ENCODE assay signal across 7 cellular contexts in genomic region chr20:54172856-54173652, GRCh38. TPM values are rescaled to one million over a fixed set of nuclear protein-coding genes. Genes with fewer than 3 reads are reported as not detected.
A peak's percentile ranks its signal among the peaks of the same experiment; 100 is the strongest.
DNase-seq lines count a peak whose midpoint lies in the region; FAIRE-seq and TF ChIP-seq lines count a peak whose summit lies in the region.

No MANE protein-coding gene starts in this region.

- peaks cover 7% of the 10 kb centered on the region for H3F3A ChIP-seq in neural progenitor cell (ENCODE audit: low read depth)

- no peak overlapping the region for H2BK15ac ChIP-seq in H1 (ENCODE audit: low read length)

- H4K5ac ChIP-seq in H1 (ENCODE audit: insufficient read length, low read depth, low read length), result no peak overlapping the region

- H3K4me3 Mint-ChIP-seq in neural progenitor cell, result peak overlapping the region; percentile 88

- no peak overlapping the region for H4K8ac ChIP-seq in H1 (ENCODE audit: extremely low read depth, insufficient read depth, low read length)

- H3K36me3 ChIP-seq in GM06990 (ENCODE audit: control insufficient read depth, insufficient read depth, low read length) (no peaks in the 10 kb centered on the region), H1 (ENCODE audit: control insufficient read depth in 2 of 4, insufficient read depth in 4 of 4, low read length in 3 of 4) (no peaks in the 10 kb centered on the region), neural progenitor cell (no peaks in the 10 kb centered on the region)

- no peak overlapping the region for H3K18ac ChIP-seq in H1 (ENCODE audit: extremely low read depth, low read length)

- H3K4ac ChIP-seq in H1 (replicated peaks; ENCODE audit: insufficient read length, low read depth, low read length), result no peak overlapping the region

- no peak overlapping the region for H2BK5ac ChIP-seq in H1 (ENCODE audit: low read depth, low read length)

- no peaks in the 10 kb centered on the region for H3K79me2 ChIP-seq in H1 (ENCODE audit: control insufficient read depth in 1 of 2, insufficient read depth in 2 of 2, low read length in 2 of 2)
- no peaks in the 10 kb centered on the region for H3K79me2 ChIP-seq in neural progenitor cell (ENCODE audit: low read depth)

- H3K27me3 Mint-ChIP-seq in neural progenitor cell (ENCODE audit: insufficient read depth, low read depth), result peaks cover 50% of the 10 kb centered on the region

- no peak overlapping the region for H3K27ac Mint-ChIP-seq in neural progenitor cell

- H4K20me1 ChIP-seq in H1 (replicated peaks in 1 of 2; ENCODE audit: control insufficient read depth in 1 of 2, insufficient read depth in 2 of 2, low read length in 2 of 2) (peaks cover 0 to 3% of the 10 kb centered on the region in 2 experiments), neural progenitor cell (ENCODE audit: low read depth) (no peaks in the 10 kb centered on the region)

- WGBS in H1 (ENCODE audit: extremely low coverage in 1 of 2, insufficient coverage in 1 of 2, insufficient read length in 1 of 2, insufficient replicate concordance in 2 of 2, low coverage in 1 of 2, low lambda C conversion rate in 2 of 2, missing lambda C conversion rate in 1 of 2), 2 experiments, result 4% methylated on average over 49 of the region's 66 CpGs; no CpG with 5 or more reads in 1 of the 2 experiments

- no peak for TF ChIP-seq POLR2A in H1 (IDR thresholded peaks at IDR 0.05; ENCODE audit: control extremely low read depth in 1 of 2, low read depth in 2 of 2, low read length in 2 of 2)

- H3K23me2 ChIP-seq in H1 (ENCODE audit: low read depth, low read length), result peaks cover 14% of the 10 kb centered on the region

- H3K4me1 Mint-ChIP-seq in neural progenitor cell, result peaks cover 23% of the 10 kb centered on the region

- H2BK12ac ChIP-seq in H1 (ENCODE audit: low read depth, low read length), result 0 out of 2 replicates have a peak overlapping the region, but pooled peaks have one; percentile 72

- H3K27ac ChIP-seq in H1 (ENCODE audit: low read depth, low read length), result no peak overlapping the region
- no peak overlapping the region for H3K27ac ChIP-seq in neural progenitor cell

- no peaks in the 10 kb centered on the region for H3K36me3 Mint-ChIP-seq in neural progenitor cell

- H3K9me3 Mint-ChIP-seq in neural progenitor cell, result no peaks in the 10 kb centered on the region

- no peaks in the 10 kb centered on the region for H3K79me1 ChIP-seq in H1 (ENCODE audit: low read depth, low read length)

- H3K9me3 ChIP-seq in H1 (ENCODE audit: insufficient read depth in 2 of 2, low read depth in 1 of 2, low read length in 1 of 2), result no peaks in the 10 kb centered on the region
- no peaks in the 10 kb centered on the region for H3K9me3 ChIP-seq in neural progenitor cell (ENCODE audit: low read depth)

- TF ChIP-seq EP300 in H1 (IDR thresholded peaks at IDR 0.05; ENCODE audit: borderline replicate concordance in 1 of 2, low read depth in 2 of 2, low read length in 2 of 2), result no peak

- CTCF ChIA-PET in H1 (lab: Charles Lee; ENCODE audit: partially characterized antibody), result interaction anchor here (0.8 to 1.9 kb wide), 6 partner anchors 35 to 473 kb away, joined by 3 to 5 read pairs (median 3); partner anchors contain the start of gene PFDN4

- DNase-seq in GM06990 (ENCODE audit: extremely low read depth, insufficient read length) (peak; percentile 12), NCI-H524 (lab: John Stamatoyannopoulos, UW) (peak; percentile 71 to 81), H1 (ENCODE audit: low read depth in 1 of 2, low spot score in 2 of 2) (peak in 1 of 2 experiments; percentile 79), neural progenitor cell (ENCODE audit: low spot score) (peak; percentile 73), AG08396 (ENCODE audit: low spot score) (no peak), superior temporal gyrus (ENCODE audit: extremely low spot score) (no peak), NCI-H510A (lab: John Stamatoyannopoulos, UW) (no peak)

- H3K4me3 ChIP-seq in GM06990 (replicated peaks; ENCODE audit: low read depth, low read length) (no peak overlapping the region), H1 (ENCODE audit: extremely low read depth in 1 of 4, insufficient read depth in 2 of 4, low read depth in 3 of 4, low read length in 4 of 4) (peak overlapping the region; percentile 1 to 58 (median 44); a peak in 7 of 8 replicates), neural progenitor cell (peak overlapping the region; percentile 42)

- H3K23ac ChIP-seq in H1 (ENCODE audit: insufficient read length), result no peak overlapping the region

- peak overlapping the region; percentile 51 to 81 for H3K4me2 ChIP-seq in H1 (ENCODE audit: insufficient read depth in 1 of 2, low read depth in 2 of 2, low read length in 2 of 2)
- H3K4me2 ChIP-seq in neural progenitor cell, result peak overlapping the region; percentile 75

- H2AFZ ChIP-seq in H1 (ENCODE audit: low read length), result peak overlapping the region; percentile 31
- H2AFZ ChIP-seq in neural progenitor cell (replicated peaks), result peak overlapping the region; percentile 63

- POLR2A ChIA-PET in H1 (lab: Charles Lee; ENCODE audit: partially characterized antibody), result interaction anchor here (0.7 kb wide), 1 partner anchor 14 kb away, joined by 3 read pairs; no protein-coding TSS in a partner anchor

- no peak for TF ChIP-seq CTCF in GM06990 (IDR thresholded peaks at IDR 0.05; ENCODE audit: insufficient read depth, low read length, poor library complexity, severe bottlenecking)
- no peak for TF ChIP-seq CTCF in H1 (IDR thresholded peaks at IDR 0.05; ENCODE audit: control extremely low read depth in 1 of 3, insufficient read depth in 1 of 3, low read depth in 1 of 3, low read length in 3 of 3)
- no peak for TF ChIP-seq CTCF in neural progenitor cell (IDR thresholded peaks at IDR 0.05)

- no peak for FAIRE-seq in H1 (lab: Jason Lieb, UNC)

- H3K14ac ChIP-seq in H1 (ENCODE audit: insufficient read length), result no peak overlapping the region

- H2BK20ac ChIP-seq in H1 (ENCODE audit: low read length), result no peak overlapping the region; the same call in 1 of the 2 replicates

- H2BK120ac ChIP-seq in H1 (replicated peaks; ENCODE audit: low read depth, low read length), result no peak overlapping the region

- H3K4me1 ChIP-seq in H1 (replicated peaks in 1 of 4; ENCODE audit: control insufficient read depth in 3 of 4, insufficient read depth in 4 of 4, low read length in 3 of 4) (peaks cover 4 to 16% (median 9%) of the 10 kb centered on the region in 4 experiments; a peak in 6 of 7 replicates), neural progenitor cell (peaks cover 13% of the 10 kb centered on the region)

- H3K9ac ChIP-seq in H1 (replicated peaks in 1 of 4; ENCODE audit: extremely low read depth in 1 of 4, low read depth in 3 of 4, low read length in 3 of 4) (no peak overlapping the region; a peak in 1 of 7 replicates), neural progenitor cell (no peak overlapping the region)

- no peak overlapping the region for H3K56ac ChIP-seq in H1 (replicated peaks; ENCODE audit: insufficient read length, low read depth, low read length)

- no peak overlapping the region for H4K91ac ChIP-seq in H1 (replicated peaks; ENCODE audit: insufficient read length, low read length)

- no peak overlapping the region for H2AK5ac ChIP-seq in H1 (ENCODE audit: low read depth, low read length)

- TF ChIP-seq RAD21 in H1 (IDR thresholded peaks at IDR 0.05 in 1 of 2, conservative IDR thresholded peaks at IDR 0.05 in 1 of 2; ENCODE audit: low read depth in 2 of 2, low read length in 2 of 2), result no peak

- H3K27me3 ChIP-seq in GM06990 (replicated peaks; ENCODE audit: control insufficient read depth, insufficient read depth, low read length) (peaks cover 7% of the 10 kb centered on the region), H1 (replicated peaks in 1 of 4; ENCODE audit: control insufficient read depth in 3 of 4, extremely low read depth in 1 of 4, insufficient read depth in 3 of 4, low read length in 3 of 4) (peaks cover 32 to 55% (median 52%) of the 10 kb centered on the region in 4 experiments), neural progenitor cell (peaks cover 90% of the 10 kb centered on the region)

TF ChIP-seq in H1, 55 proteins besides CTCF, POLR2A, EP300 and RAD21 (continues in another document):
- TF ChIP-seq TEAD4 (IDR thresholded peaks at IDR 0.05; ENCODE audit: low read depth, low read length) (no peak), HDAC2 (IDR thresholded peaks at IDR 0.05; ENCODE audit: borderline replicate concordance in 1 of 2, low read depth in 2 of 2, low read length in 2 of 2) (0 out of 4 replicates have a peak, but pooled peaks have one; percentile 30 to 52), SP2 (IDR thresholded peaks at IDR 0.05; ENCODE audit: low read length) (no peak), GTF2F1 (IDR thresholded peaks at IDR 0.05; ENCODE audit: borderline replicate concordance, low read depth, low read length) (no peak), E2F6 (IDR thresholded peaks at IDR 0.05) (peak; percentile 95), EZH2 (IDR thresholded peaks at IDR 0.05; ENCODE audit: low read depth, low read length, severe bottlenecking) (peak; percentile 90)

RNA-seq across cellular contexts. Expression of gene CYP24A1, which starts 0.7 kb away (rescaled TPM):
- not detected in 2 replicates for total RNA-seq in H1 (2021; fragmentation: NEBNext Ultra II Directional; extraction: Animal tissue kit (Norgen Biotek cat#: 25700))
- polyA plus RNA-seq in H1 (2011; rRNA removed), result 0.08 TPM in 1 of 2 replicates, not detected in the other
- 0.03 TPM for polyA plus RNA-seq in H1 (2011; cell fraction: cytosol; rRNA removed)
- not detected for polyA plus RNA-seq in H1 (2011; cell fraction: nucleus; rRNA removed)
- polyA plus RNA-seq in H1 (2012, experiment 1 of 2), result 0.09 TPM in 1 of 4 replicates, not detected in the others
- polyA plus RNA-seq in H1 (2012, experiment 2 of 2), result not detected
- 0.04 TPM for polyA plus RNA-seq in H1 (2013, experiment 1 of 2)
- 0.15 TPM for polyA plus RNA-seq in H1 (2013, experiment 2 of 2)
- polyA minus RNA-seq in H1 (2011; rRNA and poly(A)+ RNA removed), result 0.93 TPM in 1 of 2 replicates, not detected in the other
- polyA minus RNA-seq in H1 (2011; cell fraction: cytosol; rRNA and poly(A)+ RNA removed), result not detected
- not detected for polyA minus RNA-seq in H1 (2011; cell fraction: nucleus; rRNA and poly(A)+ RNA removed)
- not detected in 2 replicates for total RNA-seq in neural progenitor cell (ENCODE audit: low replicate concordance)

RNA-seq across cellular contexts. Expression of gene PFDN4, which starts 34.8 kb away (rescaled TPM):
- 85.5 and 96.8 TPM in 2 replicates for total RNA-seq in H1 (2021; fragmentation: NEBNext Ultra II Directional; extraction: Animal tissue kit (Norgen Biotek cat#: 25700))
- polyA plus RNA-seq in H1 (2011; rRNA removed), result 15.3 and 41.9 TPM in 2 replicates
- polyA plus RNA-seq in H1 (2011; cell fraction: cytosol; rRNA removed), result 115 TPM
- 6.7 TPM for polyA plus RNA-seq in H1 (2011; cell fraction: nucleus; rRNA removed)
- polyA plus RNA-seq in H1 (2012, experiment 1 of 2), result 76.4 to 133 TPM (median 107 TPM) in 4 replicates
- 171 TPM for polyA plus RNA-seq in H1 (2012, experiment 2 of 2)
- polyA plus RNA-seq in H1 (2013, experiment 1 of 2), result 250 TPM
- polyA plus RNA-seq in H1 (2013, experiment 2 of 2), result 257 TPM
- 6.9 and 7.5 TPM in 2 replicates for polyA minus RNA-seq in H1 (2011; rRNA and poly(A)+ RNA removed)
- 15.0 TPM for polyA minus RNA-seq in H1 (2011; cell fraction: cytosol; rRNA and poly(A)+ RNA removed)
- 19.6 TPM for polyA minus RNA-seq in H1 (2011; cell fraction: nucleus; rRNA and poly(A)+ RNA removed)
- total RNA-seq in neural progenitor cell (ENCODE audit: low replicate concordance), result 198 and 597 TPM in 2 replicates

Comparison
In these comparisons a context has a peak if more than half of its experiments do, and no peak if none do; other contexts are left out.
1. DNase-seq: peak in GM06990 (single experiment), NCI-H524 (2 of 2) and neural progenitor cell (single experiment); none in AG08396 (single experiment), superior temporal gyrus (single experiment) and NCI-H510A (single experiment).